In genomic region chr1:11080931-11081330, GRCh38 we compare ENCODE assay signal across 27 cellular contexts. TPM values are rescaled to one million over a fixed set of nuclear protein-coding genes. Genes with fewer than 3 reads are reported as not detected.
DNase-seq lines count a peak whose midpoint lies in the region; ATAC-seq and TF ChIP-seq lines count a peak whose summit lies in the region.
"Had no signal": no experiment of that assay in that cellular context is flagged by ENCODE, and none has a peak within 500 bp of the region (broad histone marks: within the 10 kb centered on the region; RNA-seq: fewer than 3 reads in every experiment).

No MANE protein-coding gene starts in this region.

- H3K4me3 ChIP-seq in WERI-Rb-1 (ENCODE audit: low read depth, low read length), result no peak overlapping the region
- H3K4me3 ChIP-seq: GM23338, HAP-1, K562 had no signal

- intact Hi-C loops in sciatic nerve (cut with DNase I), result no loop called here

- DNase-seq in WERI-Rb-1 (no peak), sciatic nerve (ENCODE audit: low spot score) (peak; percentile 19), ureter (ENCODE audit: low spot score) (peak; percentile 20), DMS79 treated with DMSO at 0.1 percent for 48 hours (lab: John Stamatoyannopoulos, UW) (no peak), midbrain (lab: John Stamatoyannopoulos, UW) (no peak), GOT3 (lab: John Stamatoyannopoulos, UW) (no peak)
- DNase-seq: C1 segment of cervical spinal cord; CD8-positive, alpha-beta T cell; DMS 273 treated with DMSO at 0.1 percent for 48 hours; DMS79; GF-D8; Kasumi-1; MV-4-11; NCI-H1105; NCI-H1436 treated with DMSO at 0.1 percent for 48 hours; NCI-H187 treated with DMSO at 0.1 percent for 48 hours; NCI-H446 treated with DMSO at 0.1 percent for 48 hours; NCI-H526; NCI-H82; NK-92 treated with Interleukin-12 subunit alpha and Interleukin-12 subunit beta, amount 100 ng/mL, for 24 hours; PC-3; SK-N-SH had no signal

- no peak for ATAC-seq in sciatic nerve
- ATAC-seq: CD8-positive, alpha-beta T cell; GM23338; K562; PC-3 had no signal

- no peaks in the 10 kb centered on the region for H3K9me3 ChIP-seq in WERI-Rb-1 (ENCODE audit: severe bottlenecking)
- H3K9me3 ChIP-seq: HAP-1, SK-N-SH had no signal

- H3K27me3 ChIP-seq in WERI-Rb-1 (ENCODE audit: insufficient read depth, low read depth, severe bottlenecking), result no peaks in the 10 kb centered on the region

- H3K36me3 ChIP-seq in WERI-Rb-1, result peaks cover 81% of the 10 kb centered on the region

- H3K27ac ChIP-seq in WERI-Rb-1, result 0 out of 2 replicates have a peak overlapping the region, but pooled peaks have one; percentile 23
- peak overlapping the region; percentile 39 for H3K27ac ChIP-seq in cingulate gyrus (ENCODE audit: low read depth, low read length)

- TF ChIP-seq CTCF in WERI-Rb-1 (IDR thresholded peaks at IDR 0.05; ENCODE audit: low read depth, low read length), result no peak

RNA-seq across cellular contexts. Expression of gene EXOSC10, which starts 18.7 kb away (rescaled TPM):
- 81.8 TPM for total RNA-seq in sciatic nerve
- total RNA-seq in ureter, result 71.5 TPM

RNA-seq across cellular contexts. Expression of gene SRM, which starts 21.1 kb away (rescaled TPM):
- 75.3 TPM for total RNA-seq in sciatic nerve
- total RNA-seq in ureter, result 72.6 TPM

RNA-seq across cellular contexts. Expression of gene MASP2, which starts 33.9 kb away (rescaled TPM):
- total RNA-seq in sciatic nerve (not detected), ureter (not detected)
- total RNA-seq: M059J had no signal

Comparison
In these comparisons a context has a peak if more than half of its experiments do, and no peak if none do; other contexts are left out.
1. DNase-seq: peak in sciatic nerve (single experiment) and ureter (single experiment); none in WERI-Rb-1 (single experiment), DMS79 treated with DMSO at 0.1 percent for 48 hours (single experiment), midbrain (single experiment) and GOT3 (single experiment).